ENCODE assay signal across 11 cellular contexts in the genomic region with DNA sequence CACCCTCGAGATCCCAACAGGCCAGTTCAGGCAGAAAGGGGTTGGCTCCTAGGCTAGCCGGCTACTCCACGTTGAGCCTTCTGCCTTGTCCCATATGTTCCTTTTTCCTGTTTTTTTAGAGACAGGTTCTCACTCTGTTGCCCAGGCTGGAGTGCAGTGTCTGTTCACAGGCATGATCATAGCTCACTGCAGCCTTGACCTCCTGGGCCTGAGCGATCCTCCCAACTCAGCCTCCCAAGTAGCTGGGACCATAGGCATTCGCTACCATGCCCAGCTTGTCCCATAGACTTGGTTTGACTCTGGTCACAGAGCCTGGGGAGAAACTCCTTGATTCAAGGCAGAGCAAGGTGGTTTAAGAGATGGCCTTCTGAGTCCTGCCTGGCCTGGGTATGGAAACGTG. TPM values are rescaled to one million over a fixed set of nuclear protein-coding genes. Genes with fewer than 3 reads are reported as not detected.
DNase-seq lines count a peak whose midpoint lies in the region; ATAC-seq and TF ChIP-seq lines count a peak whose summit lies in the region.
"Had no signal": no experiment of that assay in that cellular context is flagged by ENCODE, and none has a peak within 500 bp of the region (broad histone marks: within the 10 kb centered on the region; RNA-seq: fewer than 3 reads in every experiment).

No MANE protein-coding gene starts in this region.

- no peaks in the 10 kb centered on the region for H3K27me3 Mint-ChIP-seq in activated CD4-positive, alpha-beta T cell treated with anti-CD3 and anti-CD28 coated beads, Interleukin-2, amount 10 ng/mL, durations not matched to agents 7 days and 5 days
- H3K27me3 Mint-ChIP-seq in activated CD8-positive, alpha-beta T cell treated with anti-CD3 and anti-CD28 coated beads, Interleukin-2, amount 10 ng/mL, durations not matched to agents 7 days and 5 days (ENCODE audit: low read depth): no peaks in the 10 kb centered on the region

- CTCF ChIA-PET in activated CD4-positive, alpha-beta T cell treated with anti-CD3 and anti-CD28 coated beads, Interleukin-2, amount 10 ng/mL, durations not matched to agents 7 days and 5 days (lab: Charles Lee): interaction anchor here (0.5 to 1.9 kb wide), 5 partner anchors 10 to 47 kb away, joined by 3 to 6 read pairs (median 3); no protein-coding TSS in a partner anchor
- CTCF ChIA-PET in activated CD8-positive, alpha-beta T cell treated with anti-CD3 and anti-CD28 coated beads, Interleukin-2, amount 10 ng/mL, durations not matched to agents 7 days and 5 days (lab: Charles Lee): interaction anchor here (0.6 to 2.8 kb wide), 3 partner anchors 20 to 139 kb away, joined by 3 to 19 read pairs (median 7); a partner anchor contains a TSS

- peaks cover 45% of the 10 kb centered on the region for H3K79me2 ChIP-seq in smooth muscle cell (ENCODE audit: low read depth)

- H3K9ac ChIP-seq in smooth muscle cell (ENCODE audit: low read depth): no peak overlapping the region

- peaks cover 30% of the 10 kb centered on the region for H3K4me1 ChIP-seq in smooth muscle cell (ENCODE audit: low read depth)

- H3K9me3 ChIP-seq in smooth muscle cell (replicated peaks; ENCODE audit: low read depth): no peaks in the 10 kb centered on the region

- H3K27ac Mint-ChIP-seq in activated CD4-positive, alpha-beta T cell treated with anti-CD3 and anti-CD28 coated beads, Interleukin-2, amount 10 ng/mL, durations not matched to agents 7 days and 5 days: peak overlapping the region; percentile 91
- peak overlapping the region; percentile 81 for H3K27ac Mint-ChIP-seq in activated CD8-positive, alpha-beta T cell treated with anti-CD3 and anti-CD28 coated beads, Interleukin-2, amount 10 ng/mL, durations not matched to agents 7 days and 5 days
- peak overlapping the region; percentile 90 for H3K27ac Mint-ChIP-seq in stimulated activated effector memory CD8-positive, alpha-beta T cell treated with anti-CD3 and anti-CD28 coated beads, Interleukin-12 subunit alpha, Interleukin-12 subunit beta, amount 100 ng/mL, for 72 hours

- no peak overlapping the region for H2AFZ ChIP-seq in smooth muscle cell (ENCODE audit: low read depth)

- no peak overlapping the region for H3K27ac ChIP-seq in smooth muscle cell (ENCODE audit: low read depth)

- ATAC-seq in activated CD8-positive, alpha-beta T cell treated with anti-CD3 and anti-CD28 coated beads, Interleukin-2, amount 10 ng/mL, durations not matched to agents 7 days and 5 days: no peak
- no peak for ATAC-seq in stimulated activated effector memory CD8-positive, alpha-beta T cell treated with anti-CD3 and anti-CD28 coated beads, Interleukin-12 subunit alpha, Interleukin-12 subunit beta, amount 100 ng/mL, for 72 hours

- no peak for TF ChIP-seq CTCF in smooth muscle cell (IDR thresholded peaks at IDR 0.05; ENCODE audit: borderline replicate concordance, insufficient read depth, poor library complexity, severe bottlenecking)

- peaks cover 5% of the 10 kb centered on the region for H3K9me3 Mint-ChIP-seq in activated CD4-positive, alpha-beta T cell treated with anti-CD3 and anti-CD28 coated beads, Interleukin-2, amount 10 ng/mL, durations not matched to agents 7 days and 5 days
- H3K9me3 Mint-ChIP-seq in activated CD8-positive, alpha-beta T cell treated with anti-CD3 and anti-CD28 coated beads, Interleukin-2, amount 10 ng/mL, durations not matched to agents 7 days and 5 days (ENCODE audit: insufficient read depth): no peaks in the 10 kb centered on the region
- no peaks in the 10 kb centered on the region for H3K9me3 Mint-ChIP-seq in stimulated activated effector memory CD8-positive, alpha-beta T cell treated with anti-CD3 and anti-CD28 coated beads, Interleukin-12 subunit alpha, Interleukin-12 subunit beta, amount 100 ng/mL, for 72 hours

- no peak overlapping the region for H3K4me2 ChIP-seq in smooth muscle cell

- WGBS in smooth muscle cell (ENCODE audit: low lambda C conversion rate): 94% methylated on average over 6 of the region's 6 CpGs

- no peaks in the 10 kb centered on the region for H3F3A ChIP-seq in smooth muscle cell (ENCODE audit: low read depth)

- POLR2A ChIA-PET in activated CD4-positive, alpha-beta T cell treated with anti-CD3 and anti-CD28 coated beads, Interleukin-2, amount 10 ng/mL, durations not matched to agents 7 days and 5 days (lab: Charles Lee): no interaction called here
- POLR2A ChIA-PET in activated CD8-positive, alpha-beta T cell treated with anti-CD3 and anti-CD28 coated beads, Interleukin-2, amount 10 ng/mL, durations not matched to agents 7 days and 5 days (lab: Charles Lee): interaction anchor here (1.4 to 1.5 kb wide), 2 partner anchors 20 to 34 kb away, joined by 3 to 4 read pairs; no protein-coding TSS in a partner anchor

- H3K36me3 ChIP-seq in smooth muscle cell (ENCODE audit: low read depth): no peaks in the 10 kb centered on the region

- peaks cover 82% of the 10 kb centered on the region for H3K4me1 Mint-ChIP-seq in activated CD4-positive, alpha-beta T cell treated with anti-CD3 and anti-CD28 coated beads, Interleukin-2, amount 10 ng/mL, durations not matched to agents 7 days and 5 days
- H3K4me1 Mint-ChIP-seq in activated CD8-positive, alpha-beta T cell treated with anti-CD3 and anti-CD28 coated beads, Interleukin-2, amount 10 ng/mL, durations not matched to agents 7 days and 5 days (ENCODE audit: low read depth): peaks cover 84% of the 10 kb centered on the region
- peaks cover 73% of the 10 kb centered on the region for H3K4me1 Mint-ChIP-seq in stimulated activated effector memory CD8-positive, alpha-beta T cell treated with anti-CD3 and anti-CD28 coated beads, Interleukin-12 subunit alpha, Interleukin-12 subunit beta, amount 100 ng/mL, for 72 hours

- H3K36me3 Mint-ChIP-seq in activated CD4-positive, alpha-beta T cell treated with anti-CD3 and anti-CD28 coated beads, Interleukin-2, amount 10 ng/mL, durations not matched to agents 7 days and 5 days (ENCODE audit: low read depth): peaks cover 13% of the 10 kb centered on the region
- H3K36me3 Mint-ChIP-seq in activated CD8-positive, alpha-beta T cell treated with anti-CD3 and anti-CD28 coated beads, Interleukin-2, amount 10 ng/mL, durations not matched to agents 7 days and 5 days (ENCODE audit: low read depth): peaks cover 15% of the 10 kb centered on the region
- peaks cover 8% of the 10 kb centered on the region for H3K36me3 Mint-ChIP-seq in stimulated activated effector memory CD8-positive, alpha-beta T cell treated with anti-CD3 and anti-CD28 coated beads, Interleukin-12 subunit alpha, Interleukin-12 subunit beta, amount 100 ng/mL, for 72 hours

- peaks cover 44% of the 10 kb centered on the region for H4K20me1 ChIP-seq in smooth muscle cell (ENCODE audit: low read depth)

- no peaks in the 10 kb centered on the region for H3K27me3 ChIP-seq in smooth muscle cell (ENCODE audit: low read depth)

- peak overlapping the region; percentile 41 for H3K4me3 Mint-ChIP-seq in activated CD4-positive, alpha-beta T cell treated with anti-CD3 and anti-CD28 coated beads, Interleukin-2, amount 10 ng/mL, durations not matched to agents 7 days and 5 days
- peak overlapping the region; percentile 50 for H3K4me3 Mint-ChIP-seq in activated CD8-positive, alpha-beta T cell treated with anti-CD3 and anti-CD28 coated beads, Interleukin-2, amount 10 ng/mL, durations not matched to agents 7 days and 5 days
- peak overlapping the region; percentile 52 for H3K4me3 Mint-ChIP-seq in stimulated activated effector memory CD8-positive, alpha-beta T cell treated with anti-CD3 and anti-CD28 coated beads, Interleukin-12 subunit alpha, Interleukin-12 subunit beta, amount 100 ng/mL, for 72 hours

- H3K4me3 ChIP-seq in smooth muscle cell: no peak overlapping the region

- DNase-seq in activated CD4-positive, alpha-beta T cell treated with anti-CD3 and anti-CD28 coated beads, Interleukin-2, amount 10 ng/mL, durations not matched to agents 7 days and 5 days: no peak
- no peak for DNase-seq in activated CD4-positive, alpha-beta T cell treated with anti-CD3 and anti-CD28 coated beads, Interleukin-2, amount 50 U/mL, for 48 hours
- DNase-seq in activated CD8-positive, alpha-beta T cell treated with anti-CD3 and anti-CD28 coated beads, Interleukin-2, amount 10 ng/mL, durations not matched to agents 7 days and 5 days: no peak
- DNase-seq in islet precursor cell (peak; percentile 44), smooth muscle cell (lab: John Stamatoyannopoulos, UW; ENCODE audit: unreplicated experiment) (no peak), SIG-M5 (lab: John Stamatoyannopoulos, UW) (no peak), NCI-H2196 (lab: John Stamatoyannopoulos, UW; ENCODE audit: unreplicated experiment) (no peak)
- no peak for DNase-seq in stimulated activated effector memory CD8-positive, alpha-beta T cell treated with anti-CD3 and anti-CD28 coated beads, Interleukin-12 subunit alpha, Interleukin-12 subunit beta, amount 100 ng/mL, for 72 hours (ENCODE audit: low spot score in 2 of 2)
- DNase-seq: activated T-cell treated with anti-CD3 and anti-CD28 coated beads, Interleukin-2, amount 50 U/mL, for 48 hours; HCEC 1CT; NCI-H1048 had no signal

RNA-seq across cellular contexts. Expression of a gene that starts 32.3 kb away (rescaled TPM):
- 10 to 100 TPM; 24.4 to 26.6 TPM for total RNA-seq in activated CD4-positive, alpha-beta T cell treated with anti-CD3 and anti-CD28 coated beads, Interleukin-2, amount 10 ng/mL, durations not matched to agents 7 days and 5 days
- 10 to 100 TPM; 22.7 to 24.9 TPM for total RNA-seq in activated CD8-positive, alpha-beta T cell treated with anti-CD3 and anti-CD28 coated beads, Interleukin-2, amount 10 ng/mL, durations not matched to agents 7 days and 5 days
- total RNA-seq in smooth muscle cell: 8.6 and 20.8 TPM in 2 replicates
- 10.4 and 14.8 TPM in 2 replicates for polyA plus RNA-seq in smooth muscle cell
